Comparison of ENCODE assay signal across 9 cellular contexts in the genomic region with DNA sequence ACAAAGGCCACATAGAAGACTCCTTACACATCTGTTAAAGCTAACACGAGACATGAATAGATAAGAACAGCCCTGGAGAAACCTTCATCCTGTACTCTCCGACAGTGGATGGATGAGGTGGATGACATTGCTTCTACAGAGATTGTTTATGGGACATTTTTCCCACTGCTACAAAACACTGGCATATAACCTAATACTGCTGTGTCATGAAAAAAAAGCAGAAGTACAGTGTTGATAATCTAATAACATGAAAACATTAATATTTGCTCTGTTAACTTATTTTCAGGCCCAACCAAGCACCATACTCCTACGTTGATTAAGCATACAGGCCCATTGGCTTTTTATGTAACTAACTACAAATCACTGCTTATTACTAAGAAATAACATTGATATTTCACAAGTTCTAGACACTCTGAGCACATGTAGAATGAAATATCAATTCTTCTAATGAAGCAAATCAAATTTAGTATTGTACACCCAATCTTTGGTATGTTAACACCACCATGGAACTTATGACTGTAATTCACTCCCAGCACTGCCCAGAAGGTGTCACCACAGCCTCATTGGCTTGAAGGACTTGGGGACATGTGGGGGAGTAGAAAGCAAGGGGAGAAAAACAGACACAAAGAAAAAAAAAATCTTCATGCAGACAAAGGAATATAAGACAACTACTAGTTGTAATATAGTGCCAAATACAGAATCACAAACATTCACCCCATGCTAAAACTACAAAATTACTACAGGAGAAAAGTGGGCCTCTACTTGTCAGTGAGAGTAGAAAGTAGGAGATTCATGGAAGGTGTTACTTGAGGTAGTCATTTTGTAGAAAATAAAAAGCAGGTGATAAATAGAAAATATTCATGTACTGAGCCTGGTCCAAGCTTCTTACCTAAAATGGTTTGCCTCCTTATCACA.
DNase-seq lines count a peak whose midpoint lies in the region; ATAC-seq and TF ChIP-seq lines count a peak whose summit lies in the region.
"Had no signal": no experiment of that assay in that cellular context is flagged by ENCODE, and none has a peak within 500 bp of the region (broad histone marks: within the 10 kb centered on the region; RNA-seq: fewer than 3 reads in every experiment).

No MANE protein-coding gene starts in this region.

- TF ChIP-seq CTCF in HL-60 (IDR thresholded peaks at IDR 0.05; ENCODE audit: insufficient read depth, low read length) (peak; percentile 66), psoas muscle (IDR thresholded peaks at IDR 0.05) (peak; percentile 76)

- H3K27me3 Mint-ChIP-seq in activated naive CD4-positive, alpha-beta T cell treated with anti-CD3 and anti-CD28 coated beads, Interleukin-2, amount 10 ng/mL, durations not matched to agents 7 days and 5 days, result no peaks in the 10 kb centered on the region

- WGBS in psoas muscle, 3 donors, result 84 to 96% (median 88%) methylated on average over 3 of the region's 3 CpGs

- H3K9me3 ChIP-seq in psoas muscle, result no peaks in the 10 kb centered on the region

- no peaks in the 10 kb centered on the region for H3K36me3 Mint-ChIP-seq in activated naive CD4-positive, alpha-beta T cell treated with anti-CD3 and anti-CD28 coated beads, Interleukin-2, amount 10 ng/mL, durations not matched to agents 7 days and 5 days

- H3K4me1 ChIP-seq in psoas muscle, result no peaks in the 10 kb centered on the region

- CTCF ChIA-PET in activated naive CD4-positive, alpha-beta T cell treated with anti-CD3 and anti-CD28 coated beads, Interleukin-2, amount 10 ng/mL, durations not matched to agents 7 days and 5 days (lab: Charles Lee), result interaction anchor here (0.6 to 1.5 kb wide), 9 partner anchors 16 to 1775 kb away, joined by 3 to 7 read pairs (median 3); no protein-coding TSS in a partner anchor

- H3K27me3 ChIP-seq in HL-60 (ENCODE audit: insufficient read depth, poor library complexity, severe bottlenecking) (no peaks in the 10 kb centered on the region), psoas muscle (ENCODE audit: insufficient read depth in 3 of 3, low read length in 2 of 3) (no peaks in the 10 kb centered on the region)

- no peak overlapping the region for H3K27ac ChIP-seq in HL-60 (replicated peaks)
- no peak overlapping the region for H3K27ac ChIP-seq in psoas muscle

- DNase-seq in CMK (ENCODE audit: low read depth), result peak; percentile 15
- DNase-seq in GM19238 (ENCODE audit: insufficient read length, low spot score), result peak; percentile 46
- DNase-seq in HL-60 (ENCODE audit: low read depth in 1 of 2, low spot score in 1 of 2), result peak; percentile 15 to 63
- peak; percentile 0 for DNase-seq in NCI-H774 (lab: John Stamatoyannopoulos, UW)
- peak; percentile 55 for DNase-seq in activated naive CD4-positive, alpha-beta T cell treated with anti-CD3 and anti-CD28 coated beads, Interleukin-2, amount 10 ng/mL, durations not matched to agents 7 days and 5 days
- DNase-seq in Right ventricle myocardium superior, result peak; percentile 47
- peak; percentile 42 to 57 for DNase-seq in psoas muscle

- no peak overlapping the region for H3K4me3 Mint-ChIP-seq in activated naive CD4-positive, alpha-beta T cell treated with anti-CD3 and anti-CD28 coated beads, Interleukin-2, amount 10 ng/mL, durations not matched to agents 7 days and 5 days
- H3K4me3 Mint-ChIP-seq: T-helper 1 cell treated with Interleukin-12 subunit alpha and Interleukin-12 subunit beta and Interleukin-4 antibody, amounts not matched to agents 30 μg/mL and 1 μg/mL, for 36 hours had no signal

- no peaks in the 10 kb centered on the region for H3K4me1 Mint-ChIP-seq in activated naive CD4-positive, alpha-beta T cell treated with anti-CD3 and anti-CD28 coated beads, Interleukin-2, amount 10 ng/mL, durations not matched to agents 7 days and 5 days

- no peak overlapping the region for H3K27ac Mint-ChIP-seq in activated naive CD4-positive, alpha-beta T cell treated with anti-CD3 and anti-CD28 coated beads, Interleukin-2, amount 10 ng/mL, durations not matched to agents 7 days and 5 days
- H3K27ac Mint-ChIP-seq: T-helper 1 cell treated with Interleukin-12 subunit alpha and Interleukin-12 subunit beta and Interleukin-4 antibody, amounts not matched to agents 30 μg/mL and 1 μg/mL, for 36 hours had no signal

- H3K36me3 ChIP-seq in psoas muscle (ENCODE audit: insufficient read depth in 1 of 2, low read depth in 1 of 2), result no peaks in the 10 kb centered on the region

- H3K4me3 ChIP-seq in HL-60 (replicated peaks; ENCODE audit: insufficient read depth, low read length) (no peak overlapping the region), psoas muscle (no peak overlapping the region)

- no peaks in the 10 kb centered on the region for H3K9me3 Mint-ChIP-seq in activated naive CD4-positive, alpha-beta T cell treated with anti-CD3 and anti-CD28 coated beads, Interleukin-2, amount 10 ng/mL, durations not matched to agents 7 days and 5 days
- H3K9me3 Mint-ChIP-seq: T-helper 1 cell treated with Interleukin-12 subunit alpha and Interleukin-12 subunit beta and Interleukin-4 antibody, amounts not matched to agents 30 μg/mL and 1 μg/mL, for 36 hours had no signal

- peak; percentile 73 for ATAC-seq in Right ventricle myocardium superior (ENCODE audit: poor library complexity)
- peak; percentile 49 to 87 (median 75) for ATAC-seq in psoas muscle
- no peak for ATAC-seq in HG03378 (IDR thresholded peaks at IDR 0.05; ENCODE audit: unreplicated experiment)

- intact Hi-C loops in Right ventricle myocardium superior (cut with DNase I) (loop anchor here (10.0 kb wide), 1 partner anchor 1373 kb away; no protein-coding TSS in a partner anchor), psoas muscle (cut with DNase I) (loop anchor here (2.0 to 5.0 kb wide), 3 partner anchors 695 to 1375 kb away; no protein-coding TSS in a partner anchor)

Comparison
In these comparisons a context has a peak if more than half of its experiments do, and no peak if none do; other contexts are left out.
1. DNase-seq: peak in every context shown above with its lines; median percentile 55 in activated naive CD4-positive, alpha-beta T cell treated with anti-CD3 and anti-CD28 coated beads, Interleukin-2, amount 10 ng/mL, durations not matched to agents 7 days and 5 days; 50 in psoas muscle; 47 in Right ventricle myocardium superior; 46 in GM19238; 39 in HL-60; 15 in CMK; 0 in NCI-H774.